Comparison of ENCODE assay signal across 13 cellular contexts in the genomic region with DNA sequence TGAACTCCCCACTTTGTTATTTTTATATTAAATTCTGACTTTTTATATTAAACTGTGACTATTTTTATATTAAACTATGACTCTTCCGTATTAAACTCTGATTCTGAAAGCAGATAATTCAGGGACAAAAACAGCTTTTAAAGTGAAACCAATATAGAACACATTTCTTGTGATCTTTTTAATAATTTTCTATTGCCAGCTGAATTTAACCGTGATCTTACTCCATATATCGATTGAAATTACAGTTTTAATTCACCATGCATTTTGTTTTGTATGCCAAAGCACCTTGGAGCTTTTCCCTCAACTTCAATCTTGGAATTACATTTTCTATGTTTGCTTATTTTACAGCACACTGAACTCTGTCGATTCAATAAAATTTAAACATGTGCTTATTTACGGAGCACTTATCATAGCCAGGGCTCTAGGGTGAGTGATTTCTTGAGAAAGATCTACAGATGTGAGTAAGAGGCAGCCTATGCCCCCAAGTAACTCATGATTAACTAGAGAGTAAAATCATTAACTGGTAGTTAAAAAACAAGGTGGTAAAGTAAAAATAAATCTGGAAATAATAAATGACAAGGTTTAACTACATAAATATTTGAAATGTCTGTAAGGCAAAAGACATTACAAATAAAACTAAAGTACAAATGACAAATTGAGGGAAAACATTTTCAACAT.
A peak's percentile ranks its signal among the peaks of the same experiment; 100 is the strongest.
DNase-seq lines count a peak whose midpoint lies in the region; ATAC-seq, FAIRE-seq and TF ChIP-seq lines count a peak whose summit lies in the region.
"Had no signal": no experiment of that assay in that cellular context is flagged by ENCODE, and none has a peak within 500 bp of the region (broad histone marks: within the 10 kb centered on the region; RNA-seq: fewer than 3 reads in every experiment).

No MANE protein-coding gene starts in this region.

- H3K36me3 ChIP-seq in MM.1S (replicated peaks; ENCODE audit: insufficient read depth, low read length) (no peaks in the 10 kb centered on the region), mucosa of descending colon (ENCODE audit: low read depth) (no peaks in the 10 kb centered on the region), uterus (no peaks in the 10 kb centered on the region)
- H3K36me3 ChIP-seq: right lobe of liver had no signal

- H4K20me1 ChIP-seq in MM.1S (ENCODE audit: insufficient read depth, low read length): no peaks in the 10 kb centered on the region

- H3K9me3 ChIP-seq in MM.1S (replicated peaks; ENCODE audit: insufficient read depth, low read length) (no peaks in the 10 kb centered on the region), mucosa of descending colon (no peaks in the 10 kb centered on the region), uterus (no peaks in the 10 kb centered on the region)
- H3K9me3 ChIP-seq: right lobe of liver had no signal

- no peak for TF ChIP-seq CTCF in MM.1S (IDR thresholded peaks at IDR 0.05; ENCODE audit: low read length)
- TF ChIP-seq CTCF in mucosa of descending colon (IDR thresholded peaks at IDR 0.05): no peak
- no peak for TF ChIP-seq CTCF in uterus (IDR thresholded peaks at IDR 0.05)
- no peak for TF ChIP-seq CTCF in glutamatergic neuron (IDR thresholded peaks at IDR 0.05; ENCODE audit: partially characterized antibody, unreplicated experiment)

- H3K27ac ChIP-seq in MM.1S (ENCODE audit: low read length): peak overlapping the region; percentile 90
- H3K27ac ChIP-seq in uterus: peak overlapping the region; percentile 56 to 64
- H3K27ac ChIP-seq: right lobe of liver had no signal

- no peak overlapping the region for H3K4me3 Mint-ChIP-seq in glutamatergic neuron (ENCODE audit: unreplicated experiment)
- H3K4me3 Mint-ChIP-seq: CD8-positive, alpha-beta memory T cell; dendritic cell treated with granulocyte-macrophage colony-stimulating factor and Interleukin-4, amounts not matched to agents 40 ng/mL and 50 ng/mL, for 4 days had no signal

- intact Hi-C loops in mucosa of descending colon (cut with DNase I, micrococcal nuclease) (no loop called here), uterus (cut with DNase I; ENCODE audit: low total_unique reads) (no loop called here)

- no peak for DNase-seq in MM.1S
- DNase-seq in mucosa of descending colon: no peak
- DNase-seq in uterus: no peak
- no peak for DNase-seq in superior temporal gyrus (ENCODE audit: extremely low spot score)
- no peak for DNase-seq in glutamatergic neuron
- DNase-seq: CD8-positive, alpha-beta memory T cell; foreskin melanocyte; right lobe of liver; stimulated activated naive CD4-positive, alpha-beta T cell treated with Interleukin-2 at 50 U/mL for 16 hours had no signal

- no peaks in the 10 kb centered on the region for H3K9me2 ChIP-seq in MM.1S (replicated peaks; ENCODE audit: insufficient read depth, low read length)

- ATAC-seq in mucosa of descending colon (peak; percentile 50), HG03460 (IDR thresholded peaks at IDR 0.05; ENCODE audit: unreplicated experiment) (no peak)
- ATAC-seq: HCT116 had no signal

- H3K27me3 Mint-ChIP-seq in glutamatergic neuron (ENCODE audit: unreplicated experiment): peaks cover 13% of the 10 kb centered on the region

- no peak for TF ChIP-seq POLR2A in uterus (IDR thresholded peaks at IDR 0.05)

- H3F3A ChIP-seq in MM.1S (ENCODE audit: insufficient read depth, low read length): peaks cover 14% of the 10 kb centered on the region

- peaks cover 24% of the 10 kb centered on the region for H3K4me1 Mint-ChIP-seq in glutamatergic neuron (ENCODE audit: low read depth, unreplicated experiment)
- H3K4me1 Mint-ChIP-seq: CD8-positive, alpha-beta memory T cell had no signal

- H3K27me3 ChIP-seq in MM.1S (replicated peaks; ENCODE audit: insufficient read depth, low read length) (no peaks in the 10 kb centered on the region), uterus (no peaks in the 10 kb centered on the region)
- H3K27me3 ChIP-seq: right lobe of liver had no signal

- FAIRE-seq in endometrium (lab: Jason Lieb, UNC): peak; percentile 41

- H3K4me1 ChIP-seq in MM.1S (ENCODE audit: low read length) (peaks cover 17% of the 10 kb centered on the region), mucosa of descending colon (ENCODE audit: low read depth) (peaks cover 10% of the 10 kb centered on the region), uterus (no peaks in the 10 kb centered on the region)
- H3K4me1 ChIP-seq: right lobe of liver had no signal

- peak overlapping the region; percentile 78 for H3K4me2 ChIP-seq in MM.1S (ENCODE audit: low read depth, low read length)

- peak overlapping the region; percentile 61; the same call in 1 of the 2 replicates for H3K9ac ChIP-seq in MM.1S (ENCODE audit: low read length)

- H3K36me3 Mint-ChIP-seq in glutamatergic neuron (ENCODE audit: unreplicated experiment): no peaks in the 10 kb centered on the region
- H3K36me3 Mint-ChIP-seq: CD8-positive, alpha-beta memory T cell had no signal

- peaks cover 6% of the 10 kb centered on the region for H3K9me3 Mint-ChIP-seq in glutamatergic neuron (ENCODE audit: unreplicated experiment)
- H3K9me3 Mint-ChIP-seq: dendritic cell treated with granulocyte-macrophage colony-stimulating factor and Interleukin-4, amounts not matched to agents 40 ng/mL and 50 ng/mL, for 4 days had no signal

- no peak overlapping the region for H3K27ac Mint-ChIP-seq in glutamatergic neuron (ENCODE audit: unreplicated experiment)
- H3K27ac Mint-ChIP-seq: dendritic cell treated with granulocyte-macrophage colony-stimulating factor and Interleukin-4, amounts not matched to agents 40 ng/mL and 50 ng/mL, for 4 days had no signal

- H3K79me2 ChIP-seq in MM.1S (ENCODE audit: low read length): no peaks in the 10 kb centered on the region

- peak overlapping the region; percentile 76; the same call in 1 of the 2 replicates for H2AFZ ChIP-seq in MM.1S (ENCODE audit: low read length)

- H3K4me3 ChIP-seq in MM.1S (ENCODE audit: low read length): peak overlapping the region; percentile 47; the same call in 1 of the 2 replicates
- no peak overlapping the region for H3K4me3 ChIP-seq in mucosa of descending colon
- H3K4me3 ChIP-seq in uterus: peak overlapping the region in 1 of 2 donors; percentile 14
- H3K4me3 ChIP-seq: right lobe of liver had no signal
